ENCODE assay signal across 3 cellular contexts in genomic region chr22:36250292-36250960, GRCh38. TPM values are rescaled to one million over a fixed set of nuclear protein-coding genes. Genes with fewer than 3 reads are reported as not detected.
"Had no signal": no experiment of that assay in that cellular context is flagged by ENCODE, and none has a peak within 500 bp of the region (broad histone marks: within the 10 kb centered on the region; RNA-seq: fewer than 3 reads in every experiment).

No MANE protein-coding gene starts in this region.

RNA-seq across cellular contexts. Expression of gene APOL4, which starts 48.8 kb away (rescaled TPM):
- total RNA-seq: foreskin keratinocyte; mononuclear cell; naive thymus-derived CD8-positive, alpha-beta T cell had no signal
- polyA plus RNA-seq: foreskin keratinocyte; naive thymus-derived CD8-positive, alpha-beta T cell had no signal
